ENCODE assay signal across 8 cellular contexts in genomic region chr14:73245401-73246325, GRCh38. TPM values are rescaled to one million over a fixed set of nuclear protein-coding genes. Genes with fewer than 3 reads are reported as not detected.
DNase-seq lines count a peak whose midpoint lies in the region; ATAC-seq, FAIRE-seq and TF ChIP-seq lines count a peak whose summit lies in the region.

No MANE protein-coding gene starts in this region.

- 0 out of 2 replicates have a peak, but pooled peaks cover 3% of the 10 kb centered on the region for H3K79me2 ChIP-seq in GM23338 (replicated peaks; ENCODE audit: insufficient read depth)

- H3K36me3 Mint-ChIP-seq in GM23338 (ENCODE audit: low read depth), result peaks cover 13% of the 10 kb centered on the region
- H3K36me3 Mint-ChIP-seq in activated T-helper 2 cell treated with anti-CD3 and anti-CD28 coated beads, Interferon-gamma antibody, Interleukin-2, Interleukin-4, amounts not matched to agents 10 μg/mL and 5 μg/mL and 100 μg/mL, durations not matched to agents 14 hours and 24 hours and 36 hours (ENCODE audit: low read depth), result no peaks in the 10 kb centered on the region

- 0 out of 2 replicates have a peak, but pooled peaks cover 3% of the 10 kb centered on the region for H3F3A ChIP-seq in GM23338 (replicated peaks; ENCODE audit: low read depth)

- H3K27ac ChIP-seq in GM23338 (ENCODE audit: low read depth) (no peak overlapping the region), heart left ventricle (peak overlapping the region in 2 of 12 donors; percentile 24 to 34), small intestine (ENCODE audit: low read depth in 1 of 2, low read length in 1 of 2) (no peak overlapping the region), SJCRH30 (no peak overlapping the region)

- DNase-seq in DMS114 treated with DMSO at 0.1 percent for 48 hours (lab: John Stamatoyannopoulos, UW; ENCODE audit: unreplicated experiment) (peak; percentile 32), GM23338 (ENCODE audit: low spot score) (peak; percentile 86), NCI-H82 (lab: John Stamatoyannopoulos, UW) (peak; percentile 76), heart left ventricle (peak; percentile 59 to 85 (median 67)), small intestine (peak; percentile 25), SJCRH30 (no peak), SHP77 (lab: John Stamatoyannopoulos, UW) (no peak)
- DNase-seq in activated T-helper 2 cell treated with anti-CD3 and anti-CD28 coated beads, Interferon-gamma antibody, Interleukin-2, Interleukin-4, amounts not matched to agents 10 μg/mL and 5 μg/mL and 100 μg/mL, durations not matched to agents 14 hours and 24 hours and 36 hours (ENCODE audit: low spot score), result peak; percentile 37

- peak overlapping the region; percentile 98 for H2AFZ ChIP-seq in GM23338

- intact Hi-C loops in activated T-helper 2 cell treated with anti-CD3 and anti-CD28 coated beads, Interferon-gamma antibody, Interleukin-2, Interleukin-4, amounts not matched to agents 10 μg/mL and 5 μg/mL and 100 μg/mL, durations not matched to agents 14 hours and 24 hours and 36 hours (cut with micrococcal nuclease), result no loop called here
- intact Hi-C loops in heart left ventricle (cut with DNase I), result no loop called here

- H3K27me3 ChIP-seq in GM23338 (ENCODE audit: insufficient read depth) (peaks cover 8% of the 10 kb centered on the region), heart left ventricle (peaks cover 0 to 36% (median 10%) of the 10 kb centered on the region in 9 donors), small intestine (ENCODE audit: control insufficient read depth in 2 of 2, insufficient read depth in 2 of 2, low read length in 2 of 2) (peaks cover 0 to 2% of the 10 kb centered on the region in 2 donors), SJCRH30 (no peaks in the 10 kb centered on the region)

- TF ChIP-seq CTCF in GM23338 (conservative IDR thresholded peaks at IDR 0.05; ENCODE audit: low read depth in 2 of 2) (no peak), heart left ventricle (IDR thresholded peaks at IDR 0.05) (no peak)

- TF ChIP-seq POLR2A in heart left ventricle (IDR thresholded peaks at IDR 0.05), result no peak

- H3K4me1 ChIP-seq in GM23338 (ENCODE audit: insufficient read depth) (peaks cover 18% of the 10 kb centered on the region), heart left ventricle (peaks cover 0 to 38% (median 5%) of the 10 kb centered on the region in 12 donors), small intestine (ENCODE audit: control insufficient read depth in 2 of 2, insufficient read depth in 1 of 2, low read depth in 1 of 2, low read length in 1 of 2) (no peaks in the 10 kb centered on the region), SJCRH30 (0 out of 2 replicates have a peak, but pooled peaks cover 4% of the 10 kb centered on the region)

- no peaks in the 10 kb centered on the region for H3K9me2 ChIP-seq in GM23338 (ENCODE audit: insufficient read depth)

- H3K4me3 ChIP-seq in GM23338 (peak overlapping the region; percentile 90), heart left ventricle (peak overlapping the region; percentile 22 to 66 (median 52)), small intestine (ENCODE audit: low read depth in 1 of 2, low read length in 2 of 2) (peak overlapping the region; percentile 30 to 46), SJCRH30 (no peak overlapping the region)

- WGBS in heart left ventricle, 4 donors, result 14 to 38% (median 16%) methylated on average over 19 to 67 of the region's 67 CpGs
- 24 to 56% (median 54%) methylated on average over 35 to 67 of the region's 67 CpGs for WGBS in small intestine, 3 donors

- ATAC-seq in GM23338 (peak; percentile 83), heart left ventricle (peak in 3 of 4 donors; percentile 82 to 92 (median 85))

- H3K4me2 ChIP-seq in GM23338, result peak overlapping the region; percentile 88

- H4K20me1 ChIP-seq in GM23338 (replicated peaks; ENCODE audit: insufficient read depth), result no peaks in the 10 kb centered on the region; the same call in 1 of the 2 replicates

- peaks cover 6% of the 10 kb centered on the region for H3K27me3 Mint-ChIP-seq in GM23338 (ENCODE audit: insufficient read depth, low read depth, poor library complexity)
- peaks cover 48% of the 10 kb centered on the region for H3K27me3 Mint-ChIP-seq in activated T-helper 2 cell treated with anti-CD3 and anti-CD28 coated beads, Interferon-gamma antibody, Interleukin-2, Interleukin-4, amounts not matched to agents 10 μg/mL and 5 μg/mL and 100 μg/mL, durations not matched to agents 14 hours and 24 hours and 36 hours (ENCODE audit: low read depth)

- no peak for FAIRE-seq in small intestine (lab: Jason Lieb, UNC)

- H3K9me3 Mint-ChIP-seq in GM23338, result no peaks in the 10 kb centered on the region
- no peaks in the 10 kb centered on the region for H3K9me3 Mint-ChIP-seq in activated T-helper 2 cell treated with anti-CD3 and anti-CD28 coated beads, Interferon-gamma antibody, Interleukin-2, Interleukin-4, amounts not matched to agents 10 μg/mL and 5 μg/mL and 100 μg/mL, durations not matched to agents 14 hours and 24 hours and 36 hours

- H3K36me3 ChIP-seq in GM23338 (ENCODE audit: insufficient read depth) (no peaks in the 10 kb centered on the region), heart left ventricle (no peaks in the 10 kb centered on the region), small intestine (ENCODE audit: control insufficient read depth in 2 of 2, insufficient read depth in 2 of 2, low read length in 2 of 2) (no peaks in the 10 kb centered on the region), SJCRH30 (no peaks in the 10 kb centered on the region)

- no peak overlapping the region for H3K27ac Mint-ChIP-seq in GM23338
- no peak overlapping the region for H3K27ac Mint-ChIP-seq in activated T-helper 2 cell treated with anti-CD3 and anti-CD28 coated beads, Interferon-gamma antibody, Interleukin-2, Interleukin-4, amounts not matched to agents 10 μg/mL and 5 μg/mL and 100 μg/mL, durations not matched to agents 14 hours and 24 hours and 36 hours

- H3K4me3 Mint-ChIP-seq in GM23338, result peak overlapping the region; percentile 44; the same call in 2 of the 3 replicates
- peak overlapping the region; percentile 60 for H3K4me3 Mint-ChIP-seq in activated T-helper 2 cell treated with anti-CD3 and anti-CD28 coated beads, Interferon-gamma antibody, Interleukin-2, Interleukin-4, amounts not matched to agents 10 μg/mL and 5 μg/mL and 100 μg/mL, durations not matched to agents 14 hours and 24 hours and 36 hours (ENCODE audit: low read depth)

- peaks cover 12% of the 10 kb centered on the region; the same call in 2 of the 3 replicates for H3K4me1 Mint-ChIP-seq in GM23338
- H3K4me1 Mint-ChIP-seq in activated T-helper 2 cell treated with anti-CD3 and anti-CD28 coated beads, Interferon-gamma antibody, Interleukin-2, Interleukin-4, amounts not matched to agents 10 μg/mL and 5 μg/mL and 100 μg/mL, durations not matched to agents 14 hours and 24 hours and 36 hours (ENCODE audit: low read depth), result peaks cover 33% of the 10 kb centered on the region

- H3K9me3 ChIP-seq in heart left ventricle (no peaks in the 10 kb centered on the region), small intestine (ENCODE audit: control insufficient read depth, low read depth) (no peaks in the 10 kb centered on the region), SJCRH30 (replicated peaks) (no peaks in the 10 kb centered on the region)

TF ChIP-seq in GM23338, 12 proteins besides CTCF, POLR2A, EP300 and RAD21 (continues in another document):
- no peak for TF ChIP-seq ZNF331 (CRISPR knock-in tag; IDR thresholded peaks at IDR 0.05; ENCODE audit: low read depth)

RNA-seq across cellular contexts. Expression of gene PAPLN, which starts 8.4 kb away (rescaled TPM):
- 11.3 and 13.2 TPM in 2 replicates for total RNA-seq in GM23338 (2014; rRNA removed; shearing (Covaris generic))
- polyA plus RNA-seq in GM23338 (2016; fragmentation: Nextera tagmentation; extraction: Ambion mirVana) (2.4 and 2.8 TPM in 2 replicates), heart left ventricle (1 to 10 TPM in 1 of 2 donors, under 1 TPM in 1; 0.30 to 1.4 TPM), small intestine (1 to 10 TPM in 2 of 3 donors, under 1 TPM in 1; 0.45 to 3.0 (median 1.1) TPM)
- total RNA-seq in activated T-helper 2 cell treated with anti-CD3 and anti-CD28 coated beads, Interferon-gamma antibody, Interleukin-2, Interleukin-4, amounts not matched to agents 10 μg/mL and 5 μg/mL and 100 μg/mL, durations not matched to agents 14 hours and 24 hours and 36 hours, result 0.67 and 0.75 TPM in 2 replicates
- 10 to 100 TPM in 1 of 9 donors, 1 to 10 TPM in 6, under 1 TPM in 2; 0.79 to 10.3 (median 1.5) TPM for total RNA-seq in heart left ventricle
- total RNA-seq in SJCRH30 (2014; rRNA removed; shearing (Covaris generic)), result not detected in 2 replicates

Comparison
In these comparisons a context has a peak if more than half of its experiments do, and no peak if none do; other contexts are left out.
1. DNase-seq: peak in DMS114 treated with DMSO at 0.1 percent for 48 hours (single experiment), GM23338 (single experiment), NCI-H82 (single experiment), activated T-helper 2 cell treated with anti-CD3 and anti-CD28 coated beads, Interferon-gamma antibody, Interleukin-2, Interleukin-4, amounts not matched to agents 10 μg/mL and 5 μg/mL and 100 μg/mL, durations not matched to agents 14 hours and 24 hours and 36 hours (single experiment), heart left ventricle (5 of 5) and small intestine (single experiment); none in SJCRH30 (0 of 2) and SHP77 (0 of 2).